Comparison of ENCODE assay signal across 8 cellular contexts in genomic region chr16:30010817-30011504, GRCh38. TPM values are rescaled to one million over a fixed set of nuclear protein-coding genes. Genes with fewer than 3 reads are reported as not detected.
DNase-seq lines count a peak whose midpoint lies in the region; ATAC-seq and TF ChIP-seq lines count a peak whose summit lies in the region.

Gene DOC2A (minus strand): TSS chr16:30011027. CDS start chr16:30010222, 805 bp downstream.

- H3K4me3 Mint-ChIP-seq in activated T-cell treated with anti-CD3 and anti-CD28 coated beads, Interleukin-2, amount 50 U/mL, for 72 hours: peak within 1 kb of the TSS; percentile 80 to 81

- H3K4me1 ChIP-seq in MM.1S (ENCODE audit: low read length): no peaks in the 10 kb centered on the region
- H3K4me1 ChIP-seq in right atrium auricular region: peaks cover 0 to 25% of the 10 kb centered on the region in 2 donors
- H3K4me1 ChIP-seq in thyroid gland: peaks cover 13 to 19% of the 10 kb centered on the region in 2 donors

- no peaks in the 10 kb centered on the region for H3K36me3 ChIP-seq in MM.1S (replicated peaks; ENCODE audit: insufficient read depth, low read length)
- no peaks in the 10 kb centered on the region for H3K36me3 ChIP-seq in right atrium auricular region
- no peaks in the 10 kb centered on the region for H3K36me3 ChIP-seq in thyroid gland

- no peaks in the 10 kb centered on the region for H4K20me1 ChIP-seq in MM.1S (ENCODE audit: insufficient read depth, low read length)

- peak; percentile 59 for DNase-seq in DMS53 (lab: John Stamatoyannopoulos, UW)
- no peak for DNase-seq in MM.1S
- DNase-seq in activated T-cell treated with anti-CD3 and anti-CD28 coated beads, Interleukin-2, amount 50 U/mL, for 72 hours: peak in 1 of 2 donors; percentile 48
- no peak for DNase-seq in right atrium auricular region (ENCODE audit: low spot score)
- DNase-seq in stimulated activated CD4-positive, alpha-beta T cell treated with anti-CD3 and anti-CD28 coated beads, Interleukin-4, amount 100 ng/mL, for 1 hour: peak; percentile 51
- DNase-seq in thyroid gland: no peak
- DNase-seq in dermis blood vessel endothelial cell: no peak

- ATAC-seq in activated T-cell treated with anti-CD3 and anti-CD28 coated beads, Interleukin-2, amount 50 U/mL, for 72 hours (replicated peaks in 1 of 2): peak; percentile 63 to 68
- no peak for ATAC-seq in HG03460 (IDR thresholded peaks at IDR 0.05; ENCODE audit: unreplicated experiment)

- peak within 1 kb of the TSS; percentile 72; the same call in 1 of the 2 replicates for H3K4me2 ChIP-seq in MM.1S (ENCODE audit: low read depth, low read length)

- H3K27me3 ChIP-seq in MM.1S (replicated peaks; ENCODE audit: insufficient read depth, low read length) (peaks cover 55% of the 10 kb centered on the region), right atrium auricular region (peaks cover 23 to 25% of the 10 kb centered on the region in 2 donors), thyroid gland (peaks cover 20% of the 10 kb centered on the region)

- intact Hi-C loops in thyroid gland (cut with DNase I): no loop called here

- H3K9me3 ChIP-seq in MM.1S (replicated peaks; ENCODE audit: insufficient read depth, low read length): no peaks in the 10 kb centered on the region
- H3K9me3 ChIP-seq in right atrium auricular region: no peaks in the 10 kb centered on the region
- H3K9me3 ChIP-seq in thyroid gland: no peaks in the 10 kb centered on the region

- H3K27ac Mint-ChIP-seq in activated T-cell treated with anti-CD3 and anti-CD28 coated beads, Interleukin-2, amount 50 U/mL, for 72 hours: no peak within 1 kb of the TSS

- TF ChIP-seq CTCF in MM.1S (IDR thresholded peaks at IDR 0.05; ENCODE audit: low read length): no peak
- no peak for TF ChIP-seq CTCF in right atrium auricular region (IDR thresholded peaks at IDR 0.05)
- TF ChIP-seq CTCF in thyroid gland (IDR thresholded peaks at IDR 0.05): no peak

- peaks cover 12% of the 10 kb centered on the region for H3K4me1 Mint-ChIP-seq in activated T-cell treated with anti-CD3 and anti-CD28 coated beads, Interleukin-2, amount 50 U/mL, for 72 hours (ENCODE audit: low read depth)

- no peaks in the 10 kb centered on the region for H3K9me3 Mint-ChIP-seq in activated T-cell treated with anti-CD3 and anti-CD28 coated beads, Interleukin-2, amount 50 U/mL, for 72 hours

- peaks cover 7% of the 10 kb centered on the region for H3K27me3 Mint-ChIP-seq in activated T-cell treated with anti-CD3 and anti-CD28 coated beads, Interleukin-2, amount 50 U/mL, for 72 hours (ENCODE audit: low read depth)

- no peak for TF ChIP-seq POLR2A in thyroid gland (IDR thresholded peaks at IDR 0.05)

- peaks cover 2% of the 10 kb centered on the region in 2 donors for H3K36me3 Mint-ChIP-seq in activated T-cell treated with anti-CD3 and anti-CD28 coated beads, Interleukin-2, amount 50 U/mL, for 72 hours (ENCODE audit: insufficient read depth in 2 of 2)

- 0 to 5% methylated on average over 1 to 7 of the region's 84 CpGs for WGBS in thyroid gland, 2 donors

- no peaks in the 10 kb centered on the region for H3K9me2 ChIP-seq in MM.1S (replicated peaks; ENCODE audit: insufficient read depth, low read length)

- H3K4me3 ChIP-seq in MM.1S (ENCODE audit: low read length) (peak within 1 kb of the TSS; percentile 43; the same call in 1 of the 2 replicates), right atrium auricular region (peak within 1 kb of the TSS; percentile 11 to 47), thyroid gland (replicated peaks in 1 of 3) (peak within 1 kb of the TSS in 1 of 3 donors; percentile 16)

- no peaks in the 10 kb centered on the region for H3K79me2 ChIP-seq in MM.1S (ENCODE audit: low read length)

- H3K27ac ChIP-seq in MM.1S (ENCODE audit: low read length): no peak within 1 kb of the TSS
- H3K27ac ChIP-seq in right atrium auricular region: no peak within 1 kb of the TSS
- no peak within 1 kb of the TSS for H3K27ac ChIP-seq in thyroid gland

- no peaks in the 10 kb centered on the region for H3F3A ChIP-seq in MM.1S (ENCODE audit: insufficient read depth, low read length)

- H2AFZ ChIP-seq in MM.1S (ENCODE audit: low read length): no peak within 1 kb of the TSS

- H3K9ac ChIP-seq in MM.1S (ENCODE audit: low read length): no peak within 1 kb of the TSS

RNA-seq across cellular contexts. Expression of gene DOC2A, which starts in this region (rescaled TPM):
- under 1 TPM in 1 of 2 donors, not detected in 1; 0.43 TPM for total RNA-seq in activated T-cell treated with anti-CD3 and anti-CD28 coated beads, Interleukin-2, amount 50 U/mL, for 72 hours
- total RNA-seq in right atrium auricular region (not detected), thyroid gland (1 to 10 TPM in 1 of 4 donors, under 1 TPM in 2, not detected in 1; 0.22 to 1.2 (median 0.94) TPM), dermis blood vessel endothelial cell (0.47 and 2.0 TPM in 2 replicates)

Comparison
In these comparisons a context has a peak if more than half of its experiments do, and no peak if none do; other contexts are left out.
1. Peak in ATAC-seq in activated T-cell treated with anti-CD3 and anti-CD28 coated beads, Interleukin-2, amount 50 U/mL, for 72 hours; RNA of the gene not detected or under 1 TPM.
2. DNase-seq: peak in DMS53 (single experiment) and stimulated activated CD4-positive, alpha-beta T cell treated with anti-CD3 and anti-CD28 coated beads, Interleukin-4, amount 100 ng/mL, for 1 hour (single experiment); none in MM.1S (single experiment), right atrium auricular region (single experiment), thyroid gland (0 of 2) and dermis blood vessel endothelial cell (single experiment).